In genomic region chr11:10688401-10688800, GRCh38 we compare ENCODE assay signal across 12 cellular contexts. TPM values are rescaled to one million over a fixed set of nuclear protein-coding genes. Genes with fewer than 3 reads are reported as not detected.
DNase-seq lines count a peak whose midpoint lies in the region; ATAC-seq, FAIRE-seq and TF ChIP-seq lines count a peak whose summit lies in the region.
"Had no signal": no experiment of that assay in that cellular context is flagged by ENCODE, and none has a peak within 500 bp of the region (broad histone marks: within the 10 kb centered on the region; RNA-seq: fewer than 3 reads in every experiment).

No MANE protein-coding gene starts in this region.

- no peak overlapping the region for H2BK20ac ChIP-seq in IMR-90 (ENCODE audit: low read depth, low read length)

- H3K79me1 ChIP-seq in IMR-90 (ENCODE audit: low read depth in 1 of 2, low read length in 2 of 2), result peaks cover 39 to 85% of the 10 kb centered on the region in 2 experiments

- H3K4me1 ChIP-seq in IMR-90 (ENCODE audit: control insufficient read depth, insufficient read depth, low read length), result peaks cover 31% of the 10 kb centered on the region

- TF ChIP-seq CTCF in IMR-90 (conservative IDR thresholded peaks at IDR 0.05; ENCODE audit: low read depth, low read length) (0 out of 2 replicates have a peak, but pooled peaks have one; percentile 6), bronchial epithelial cell (IDR thresholded peaks at IDR 0.05; ENCODE audit: insufficient read depth, low read length, severe bottlenecking) (peak; percentile 31), neural crest cell (conservative IDR thresholded peaks at IDR 0.05) (peak; percentile 47)

- dilution Hi-C loops in IMR-90 (cut with HindIII; ENCODE audit: low sequenced_read_pairs, unreplicated experiment), result no loop called here

- no peak overlapping the region for H3K56ac ChIP-seq in IMR-90 (ENCODE audit: extremely low read depth, insufficient read depth, low read length)

- POLR2A ChIA-PET in IMR-90 (lab: Charles Lee; ENCODE audit: unreplicated experiment), result no interaction called here

- no peak overlapping the region for H3K14ac ChIP-seq in IMR-90 (replicated peaks; ENCODE audit: low read depth, low read length)

- H3K4me3 ChIP-seq in IMR-90 (ENCODE audit: insufficient read depth, low read depth, low read length) (no peak overlapping the region), bronchial epithelial cell (ENCODE audit: low read depth, low read length) (no peak overlapping the region)

- in situ Hi-C loops in IMR-90 (cut with MboI; ENCODE audit: low sequenced_read_pairs), result no loop called here

- DNase-seq in Daoy (ENCODE audit: low read depth) (peak; percentile 46), IMR-90 (peak; percentile 34), bronchial epithelial cell (ENCODE audit: low read depth) (peak; percentile 91), neural crest cell (ENCODE audit: low read depth, low spot score) (no peak), H4 (ENCODE audit: low spot score) (no peak), head of caudate nucleus (no peak), NCI-H2196 (lab: John Stamatoyannopoulos, UW; ENCODE audit: unreplicated experiment) (no peak)
- no peak for DNase-seq in activated T-cell treated with anti-CD3 and anti-CD28 coated beads, Interleukin-2, amount 50 U/mL, for 48 hours
- DNase-seq: midbrain, NCI-H1092 treated with DMSO at 0.1 percent for 48 hours had no signal

- H3K18ac ChIP-seq in IMR-90 (ENCODE audit: low read depth, low read length), result no peak overlapping the region

- no peaks in the 10 kb centered on the region for H3K27me3 ChIP-seq in IMR-90 (ENCODE audit: control insufficient read depth, insufficient read depth, low read length)
- H3K27me3 ChIP-seq in bronchial epithelial cell (ENCODE audit: control insufficient read depth, insufficient read depth, low read length), result no peaks in the 10 kb centered on the region

- H2AK5ac ChIP-seq in IMR-90 (ENCODE audit: low read depth, low read length), result no peak overlapping the region

- no TSS peak for BruUV-seq in IMR-90 (replicated peaks; lab: Mats Ljungman, UMichigan)

- CTCF ChIA-PET in IMR-90 (lab: Yijun Ruan, JAX), result no interaction called here

- TF ChIP-seq POLR2A in IMR-90 (IDR thresholded peaks at IDR 0.05; ENCODE audit: low read depth, low read length), result no peak

- peaks cover 40% of the 10 kb centered on the region for H3K36me3 ChIP-seq in IMR-90 (ENCODE audit: control insufficient read depth, insufficient read depth, low read length)
- no peaks in the 10 kb centered on the region for H3K36me3 ChIP-seq in bronchial epithelial cell (ENCODE audit: control insufficient read depth, insufficient read depth, low read length)

- no peaks in the 10 kb centered on the region for H3K27me3 Mint-ChIP-seq in neural crest cell (ENCODE audit: low read depth)
- H3K27me3 Mint-ChIP-seq: stimulated activated naive CD8-positive, alpha-beta T cell treated with anti-CD3 and anti-CD28 coated beads, Interleukin-15, Interleukin-2, amounts not matched to agents 100 ng/mL and 50 ng/mL, for 24 hours had no signal

- H2AFZ ChIP-seq in IMR-90 (replicated peaks; ENCODE audit: low read length, poor library complexity), result no peak overlapping the region

- H4K20me1 ChIP-seq in IMR-90 (ENCODE audit: insufficient read depth, low read length), result peaks cover 12% of the 10 kb centered on the region; the same call in 1 of the 2 replicates

- H3K9me3 ChIP-seq in IMR-90 (ENCODE audit: control insufficient read depth, insufficient read depth, low read length), result no peaks in the 10 kb centered on the region

- no peak overlapping the region for H3K4me2 ChIP-seq in IMR-90 (ENCODE audit: low read depth, low read length)

- 0 out of 4 replicates have a peak overlapping the region, but pooled peaks of 1 of the 2 experiments have one; percentile 6 for H4K8ac ChIP-seq in IMR-90 (ENCODE audit: low read depth in 2 of 2, low read length in 2 of 2)

- H2AK9ac ChIP-seq in IMR-90 (replicated peaks; ENCODE audit: low read depth, low read length, poor library complexity), result no peak overlapping the region

- no peak overlapping the region for H3K9ac ChIP-seq in IMR-90 (ENCODE audit: low read depth, low read length)

- 33% methylated on average over 1 of the region's 2 CpGs; no CpG with 5 or more reads in 1 of the 2 experiments for WGBS in IMR-90 (ENCODE audit: extremely low coverage in 2 of 2, insufficient read length in 1 of 2), 2 experiments

- ATAC-seq in IMR-90 (ENCODE audit: low read depth), result no peak

- H2BK15ac ChIP-seq in IMR-90 (ENCODE audit: low read depth, low read length), result no peak overlapping the region; the same call in 2 of the 3 replicates

- no peaks in the 10 kb centered on the region for H3K36me3 Mint-ChIP-seq in neural crest cell (ENCODE audit: low read depth)
- H3K36me3 Mint-ChIP-seq: activated naive CD4-positive, alpha-beta T cell treated with anti-CD3 and anti-CD28 coated beads, Interleukin-2, amount 50 U/mL, for 24 hours had no signal

- H3K4ac ChIP-seq in IMR-90 (ENCODE audit: low read depth, low read length), result no peak overlapping the region; the same call in 1 of the 2 replicates

- intact Hi-C loops in IMR-90 (cut with micrococcal nuclease) (no loop called here), head of caudate nucleus (cut with DNase I) (no loop called here)

- peak overlapping the region; percentile 10; the same call in 1 of the 2 replicates for H4K91ac ChIP-seq in IMR-90 (ENCODE audit: insufficient read depth, low read depth, low read length)

- TF ChIP-seq RAD21 in IMR-90 (IDR thresholded peaks at IDR 0.05; ENCODE audit: low read length), result no peak

- H3K9me3 Mint-ChIP-seq in neural crest cell, result no peaks in the 10 kb centered on the region
- H3K9me3 Mint-ChIP-seq: activated naive CD4-positive, alpha-beta T cell treated with anti-CD3 and anti-CD28 coated beads, Interleukin-2, amount 50 U/mL, for 24 hours; stimulated activated naive CD8-positive, alpha-beta T cell treated with anti-CD3 and anti-CD28 coated beads, Interleukin-15, Interleukin-2, amounts not matched to agents 100 ng/mL and 50 ng/mL, for 24 hours had no signal

- no peak overlapping the region for H3K27ac ChIP-seq in IMR-90 (ENCODE audit: insufficient read depth, low read length)

- no peak for FAIRE-seq in bronchial epithelial cell (lab: Jason Lieb, UNC)

- no peak overlapping the region; the same call in 1 of the 2 replicates for H4K5ac ChIP-seq in IMR-90 (ENCODE audit: low read depth, low read length)

- H3K23ac ChIP-seq in IMR-90 (ENCODE audit: low read depth, low read length), result peak overlapping the region; percentile 66; the same call in 1 of the 2 replicates

- H3K27ac Mint-ChIP-seq in neural crest cell (ENCODE audit: unreplicated experiment), result no peak overlapping the region
- H3K27ac Mint-ChIP-seq: activated naive CD4-positive, alpha-beta T cell treated with anti-CD3 and anti-CD28 coated beads, Interleukin-2, amount 50 U/mL, for 24 hours; stimulated activated naive CD8-positive, alpha-beta T cell treated with anti-CD3 and anti-CD28 coated beads, Interleukin-15, Interleukin-2, amounts not matched to agents 100 ng/mL and 50 ng/mL, for 24 hours had no signal

- H2BK5ac ChIP-seq in IMR-90 (ENCODE audit: low read depth, low read length, poor library complexity, severe bottlenecking), result no peak overlapping the region

- H3K4me3 Mint-ChIP-seq in neural crest cell, result no peak overlapping the region
- H3K4me3 Mint-ChIP-seq: activated naive CD4-positive, alpha-beta T cell treated with anti-CD3 and anti-CD28 coated beads, Interleukin-2, amount 50 U/mL, for 24 hours; stimulated activated naive CD8-positive, alpha-beta T cell treated with anti-CD3 and anti-CD28 coated beads, Interleukin-15, Interleukin-2, amounts not matched to agents 100 ng/mL and 50 ng/mL, for 24 hours had no signal

- H3K9me1 ChIP-seq in IMR-90 (ENCODE audit: insufficient read depth, low read length), result peaks cover 43% of the 10 kb centered on the region

- H2BK120ac ChIP-seq in IMR-90 (ENCODE audit: low read depth, low read length), result no peak overlapping the region

- H3K4me1 Mint-ChIP-seq in neural crest cell, result peaks cover 9% of the 10 kb centered on the region
- H3K4me1 Mint-ChIP-seq: activated naive CD4-positive, alpha-beta T cell treated with anti-CD3 and anti-CD28 coated beads, Interleukin-2, amount 50 U/mL, for 24 hours had no signal

TF ChIP-seq in IMR-90, 13 proteins besides CTCF, POLR2A, EP300 and RAD21 (continues in another document):
- no peak for TF ChIP-seq MAZ (IDR thresholded peaks at IDR 0.05; ENCODE audit: borderline replicate concordance, low read depth, low read length)
- no peak for TF ChIP-seq USF2 (IDR thresholded peaks at IDR 0.05; ENCODE audit: low read depth, low read length)
- TF ChIP-seq RFX5 (IDR thresholded peaks at IDR 0.05; ENCODE audit: low read depth, low read length), result no peak
- TF ChIP-seq FOS (IDR thresholded peaks at IDR 0.05; ENCODE audit: low read depth, low read length), result no peak
- TF ChIP-seq, protein P1, sequence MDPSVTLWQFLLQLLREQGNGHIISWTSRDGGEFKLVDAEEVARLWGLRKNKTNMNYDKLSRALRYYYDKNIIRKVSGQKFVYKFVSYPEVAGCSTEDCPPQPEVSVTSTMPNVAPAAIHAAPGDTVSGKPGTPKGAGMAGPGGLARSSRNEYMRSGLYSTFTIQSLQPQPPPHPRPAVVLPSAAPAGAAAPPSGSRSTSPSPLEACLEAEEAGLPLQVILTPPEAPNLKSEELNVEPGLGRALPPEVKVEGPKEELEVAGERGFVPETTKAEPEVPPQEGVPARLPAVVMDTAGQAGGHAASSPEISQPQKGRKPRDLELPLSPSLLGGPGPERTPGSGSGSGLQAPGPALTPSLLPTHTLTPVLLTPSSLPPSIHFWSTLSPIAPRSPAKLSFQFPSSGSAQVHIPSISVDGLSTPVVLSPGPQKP (IDR thresholded peaks at IDR 0.05; ENCODE audit: borderline replicate concordance, low read depth, low read length), result no peak
- TF ChIP-seq MXI1 (IDR thresholded peaks at IDR 0.05; ENCODE audit: borderline replicate concordance, low read depth, low read length), result no peak
- no peak for TF ChIP-seq CHD1 (IDR thresholded peaks at IDR 0.05; ENCODE audit: low read depth, low read length)
- TF ChIP-seq NFE2L2 (IDR thresholded peaks at IDR 0.05; ENCODE audit: low read depth, low read length), result no peak
- no peak for TF ChIP-seq MAFK (IDR thresholded peaks at IDR 0.05; ENCODE audit: low read depth, low read length)

RNA-seq across cellular contexts. Expression of gene IRAG1, which starts 5.2 kb away (rescaled TPM):
- not detected in 2 replicates for total RNA-seq in Daoy (2014; rRNA removed; shearing (Covaris generic))
- total RNA-seq in IMR-90 (2012; rRNA removed) (21.1 and 25.8 TPM in 2 replicates), bronchial epithelial cell (0.26 and 0.51 TPM in 2 replicates), neural crest cell (5.4 and 6.1 TPM in 2 replicates)
- polyA plus RNA-seq in IMR-90 (2012; rRNA removed), result 17.6 and 19.4 TPM in 2 replicates
- 8.5 and 8.6 TPM in 2 replicates for polyA plus RNA-seq in IMR-90 (2012; cell fraction: cytosol; rRNA removed)
- polyA plus RNA-seq in IMR-90 (2012; cell fraction: nucleus; rRNA removed; ENCODE audit: low replicate concordance), result 37.6 and 104 TPM in 2 replicates
- total RNA-seq in H4 (2014; rRNA removed; shearing (Covaris generic)), result 0.27 and 0.66 TPM in 2 replicates

Comparison
In these comparisons a context has a peak if more than half of its experiments do, and no peak if none do; other contexts are left out.
1. DNase-seq: peak in Daoy (single experiment), IMR-90 (single experiment) and bronchial epithelial cell (single experiment); none in neural crest cell (single experiment), H4 (single experiment), head of caudate nucleus (0 of 42), NCI-H2196 (single experiment) and activated T-cell treated with anti-CD3 and anti-CD28 coated beads, Interleukin-2, amount 50 U/mL, for 48 hours (0 of 2).
2. Peak in every context shown above with its lines, with median percentiles within 50 percentile points of each other: CTCF ChIP-seq.